Comparison of ENCODE assay signal across 8 cellular contexts in genomic region chr10:30435068-30435422, GRCh38. TPM values are rescaled to one million over a fixed set of nuclear protein-coding genes. Genes with fewer than 3 reads are reported as not detected.
A peak's percentile ranks its signal among the peaks of the same experiment; 100 is the strongest.
DNase-seq lines count a peak whose midpoint lies in the region; ATAC-seq lines count a peak whose summit lies in the region.

No MANE protein-coding gene starts in this region.

- H3K4me3 ChIP-seq in effector memory CD4-positive, alpha-beta T cell (ENCODE audit: insufficient read depth, low read depth, low read length, poor library complexity, severe bottlenecking): peak overlapping the region; percentile 97
- H3K4me3 ChIP-seq in mucosa of rectum (ENCODE audit: low read length in 2 of 2): peak overlapping the region; percentile 87

- peaks cover 16% of the 10 kb centered on the region for H3K4me1 ChIP-seq in effector memory CD4-positive, alpha-beta T cell (ENCODE audit: control insufficient read depth, insufficient read depth, low read length, poor library complexity, severe bottlenecking)
- peaks cover 23 to 31% of the 10 kb centered on the region in 2 donors for H3K4me1 ChIP-seq in mucosa of rectum (ENCODE audit: control insufficient read depth in 2 of 2, insufficient read depth in 2 of 2, low read length in 2 of 2)

- H3K27ac ChIP-seq in effector memory CD4-positive, alpha-beta T cell (ENCODE audit: insufficient read depth, low read length, poor library complexity, severe bottlenecking): peak overlapping the region; percentile 85
- peak overlapping the region; percentile 99 for H3K27ac ChIP-seq in mucosa of rectum (ENCODE audit: low read depth in 2 of 2, low read length in 2 of 2)

- no peaks in the 10 kb centered on the region for H3K36me3 ChIP-seq in effector memory CD4-positive, alpha-beta T cell (ENCODE audit: control insufficient read depth, insufficient read depth, low read length)
- H3K36me3 ChIP-seq in mucosa of rectum (ENCODE audit: control insufficient read depth in 2 of 2, insufficient read depth in 2 of 2, low read length in 2 of 2): peaks cover 11 to 15% of the 10 kb centered on the region in 2 donors

- ATAC-seq in GM21390 (IDR thresholded peaks at IDR 0.05; ENCODE audit: unreplicated experiment) (no peak), HG03159 (IDR thresholded peaks at IDR 0.05; ENCODE audit: unreplicated experiment) (no peak)

- no peaks in the 10 kb centered on the region for H3K27me3 ChIP-seq in effector memory CD4-positive, alpha-beta T cell (replicated peaks; ENCODE audit: control insufficient read depth, insufficient read depth, low read length, poor library complexity, severe bottlenecking)
- H3K27me3 ChIP-seq in mucosa of rectum (ENCODE audit: control insufficient read depth in 2 of 2, insufficient read depth in 2 of 2, low read length in 2 of 2): no peaks in the 10 kb centered on the region

- H3K9me3 ChIP-seq in effector memory CD4-positive, alpha-beta T cell (ENCODE audit: control insufficient read depth, low read length): no peaks in the 10 kb centered on the region
- H3K9me3 ChIP-seq in mucosa of rectum (ENCODE audit: control insufficient read depth in 2 of 2, low read length in 2 of 2): no peaks in the 10 kb centered on the region

- H3K9ac ChIP-seq in mucosa of rectum (ENCODE audit: low read depth in 1 of 2, low read length in 2 of 2): peak overlapping the region; percentile 94 to 96

- DNase-seq in EH (ENCODE audit: low read depth) (peak; percentile 65), RPMI7951 (ENCODE audit: low read depth) (peak; percentile 55), AG08395 (ENCODE audit: low spot score) (no peak), NCI-H2227 treated with DMSO at 0.1 percent for 48 hours (lab: John Stamatoyannopoulos, UW) (no peak)
- DNase-seq in effector memory CD4-positive, alpha-beta T cell: no peak

RNA-seq across cellular contexts. Expression of gene MAP3K8, which starts 1.1 kb away (rescaled TPM):
- total RNA-seq in RPMI7951 (2014; rRNA removed; shearing (Covaris generic)): 3.9 and 5.4 TPM in 2 replicates

Comparison
In these comparisons a context has a peak if more than half of its experiments do, and no peak if none do; other contexts are left out.
1. DNase-seq: peak in EH (single experiment) and RPMI7951 (single experiment); none in effector memory CD4-positive, alpha-beta T cell (0 of 3), AG08395 (single experiment) and NCI-H2227 treated with DMSO at 0.1 percent for 48 hours (single experiment).